18 cellular contexts compared by ENCODE assay signal in genomic region chr3:37248179-37248578, GRCh38. TPM values are rescaled to one million over a fixed set of nuclear protein-coding genes. Genes with fewer than 3 reads are reported as not detected.
DNase-seq lines count a peak whose midpoint lies in the region; ATAC-seq and TF ChIP-seq lines count a peak whose summit lies in the region.
"Had no signal": no experiment of that assay in that cellular context is flagged by ENCODE, and none has a peak within 500 bp of the region (broad histone marks: within the 10 kb centered on the region; RNA-seq: fewer than 3 reads in every experiment).

No MANE protein-coding gene starts in this region.

- peaks cover 31 to 85% (median 61%) of the 10 kb centered on the region in 4 donors for H3K4me1 Mint-ChIP-seq in CD4-positive, CD25-positive, alpha-beta regulatory T cell
- peaks cover 52 to 64% of the 10 kb centered on the region in 2 donors for H3K4me1 Mint-ChIP-seq in effector memory CD8-positive, alpha-beta T cell (ENCODE audit: low read depth in 2 of 2)
- H3K4me1 Mint-ChIP-seq in natural killer cell treated with Interleukin-12 subunit alpha and Interleukin-12 subunit beta and Interleukin-15 and Interleukin-18, amount 100 ng/mL, for 72 hours (ENCODE audit: low read depth in 2 of 2): peaks cover 45 to 54% of the 10 kb centered on the region in 2 donors

- no peaks in the 10 kb centered on the region for H3K9me3 ChIP-seq in CD4-positive, CD25-positive, alpha-beta regulatory T cell (ENCODE audit: control insufficient read depth in 2 of 2, low read length in 2 of 2)
- no peaks in the 10 kb centered on the region for H3K9me3 ChIP-seq in Loucy (ENCODE audit: insufficient read depth, low read depth, low read length)
- H3K9me3 ChIP-seq: Caco-2, SJSA1 had no signal

- peak overlapping the region in 1 of 3 donors; percentile 11 for H3K27ac Mint-ChIP-seq in CD4-positive, CD25-positive, alpha-beta regulatory T cell
- peak overlapping the region; percentile 54 to 59 for H3K27ac Mint-ChIP-seq in effector memory CD8-positive, alpha-beta T cell
- peak overlapping the region; percentile 9 to 50 for H3K27ac Mint-ChIP-seq in natural killer cell treated with Interleukin-12 subunit alpha and Interleukin-12 subunit beta and Interleukin-15 and Interleukin-18, amount 100 ng/mL, for 72 hours

- peaks cover 99% of the 10 kb centered on the region for H3K79me2 ChIP-seq in Loucy (ENCODE audit: insufficient read depth, low read length)

- H3K9me2 ChIP-seq in Loucy (replicated peaks; ENCODE audit: low read depth, low read length): no peaks in the 10 kb centered on the region

- H4K20me1 ChIP-seq in Loucy (ENCODE audit: insufficient read depth, low read length, poor library complexity, severe bottlenecking): peaks cover 77% of the 10 kb centered on the region

- H3K36me3 ChIP-seq in CD4-positive, CD25-positive, alpha-beta regulatory T cell (ENCODE audit: control insufficient read depth, insufficient read depth, low read length): peaks cover 25% of the 10 kb centered on the region
- peaks cover 25% of the 10 kb centered on the region; the same call in 1 of the 2 replicates for H3K36me3 ChIP-seq in Loucy (ENCODE audit: insufficient read depth, low read length)

- H3K27me3 Mint-ChIP-seq in CD4-positive, CD25-positive, alpha-beta regulatory T cell: no peaks in the 10 kb centered on the region
- no peaks in the 10 kb centered on the region for H3K27me3 Mint-ChIP-seq in effector memory CD8-positive, alpha-beta T cell
- H3K27me3 Mint-ChIP-seq in natural killer cell treated with Interleukin-12 subunit alpha and Interleukin-12 subunit beta and Interleukin-15 and Interleukin-18, amount 100 ng/mL, for 72 hours: no peaks in the 10 kb centered on the region

- H3K9ac ChIP-seq in Loucy (ENCODE audit: low read depth, low read length, poor library complexity, severe bottlenecking): peak overlapping the region; percentile 23

- no peak overlapping the region for H2AFZ ChIP-seq in Loucy (ENCODE audit: low read length)

- H3F3A ChIP-seq in Loucy (ENCODE audit: low read depth): no peaks in the 10 kb centered on the region

- peaks cover 19% of the 10 kb centered on the region for H3K36me3 Mint-ChIP-seq in CD4-positive, CD25-positive, alpha-beta regulatory T cell
- peaks cover 43% of the 10 kb centered on the region for H3K36me3 Mint-ChIP-seq in effector memory CD8-positive, alpha-beta T cell (ENCODE audit: insufficient read depth)
- H3K36me3 Mint-ChIP-seq in natural killer cell treated with Interleukin-12 subunit alpha and Interleukin-12 subunit beta and Interleukin-15 and Interleukin-18, amount 100 ng/mL, for 72 hours: no peaks in the 10 kb centered on the region

- peak overlapping the region; percentile 90 for H3K4me2 ChIP-seq in Loucy (ENCODE audit: low read depth, low read length, poor library complexity, severe bottlenecking)

- H3K4me1 ChIP-seq in CD4-positive, CD25-positive, alpha-beta regulatory T cell (ENCODE audit: control insufficient read depth, insufficient read depth, low read length, poor library complexity, severe bottlenecking): peaks cover 57% of the 10 kb centered on the region
- peaks cover 58% of the 10 kb centered on the region for H3K4me1 ChIP-seq in Loucy (ENCODE audit: insufficient read depth, low read length, poor library complexity, severe bottlenecking)

- in situ Hi-C loops in ACHN (cut with HindIII; ENCODE audit: low pct_ligation_motif_present, low pct_unique_long_range_greater_than_20kb, low sequenced_read_pairs): no loop called here

- peak overlapping the region; percentile 13 for H3K4me3 ChIP-seq in CD4-positive, CD25-positive, alpha-beta regulatory T cell (ENCODE audit: low read depth, low read length)
- peak overlapping the region; percentile 86 for H3K4me3 ChIP-seq in Loucy (ENCODE audit: low read length, poor library complexity, severe bottlenecking)
- H3K4me3 ChIP-seq: SJSA1 had no signal

- H3K27ac ChIP-seq in CD4-positive, CD25-positive, alpha-beta regulatory T cell (ENCODE audit: insufficient read depth, low read length, poor library complexity, severe bottlenecking): no peak overlapping the region
- H3K27ac ChIP-seq: SJSA1 had no signal

- no peaks in the 10 kb centered on the region for H3K9me3 Mint-ChIP-seq in CD4-positive, CD25-positive, alpha-beta regulatory T cell
- no peaks in the 10 kb centered on the region for H3K9me3 Mint-ChIP-seq in effector memory CD8-positive, alpha-beta T cell
- H3K9me3 Mint-ChIP-seq in natural killer cell treated with Interleukin-12 subunit alpha and Interleukin-12 subunit beta and Interleukin-15 and Interleukin-18, amount 100 ng/mL, for 72 hours: no peaks in the 10 kb centered on the region
- H3K9me3 Mint-ChIP-seq: CD14-positive monocyte had no signal

- no peak for DNase-seq in CD4-positive, CD25-positive, alpha-beta regulatory T cell
- DNase-seq in effector memory CD8-positive, alpha-beta T cell: no peak
- no peak for DNase-seq in natural killer cell treated with Interleukin-12 subunit alpha and Interleukin-12 subunit beta and Interleukin-15 and Interleukin-18, amount 100 ng/mL, for 72 hours (ENCODE audit: low spot score)
- DNase-seq in activated CD4-positive, CD25-positive, alpha-beta regulatory T cell (lab: John Stamatoyannopoulos, UW): no peak
- DNase-seq in SW 1271 (lab: John Stamatoyannopoulos, UW) (no peak), ACHN (no peak)
- DNase-seq: AML-193, Caco-2, DMS153, Kasumi-1, NCI-H187, NCI-H2171, NCI-H446 treated with DMSO at 0.1 percent for 48 hours, PC-3 had no signal

- TF ChIP-seq CTCF in Loucy (conservative IDR thresholded peaks at IDR 0.05; ENCODE audit: low read length): no peak

- ATAC-seq in CD4-positive, CD25-positive, alpha-beta regulatory T cell (ENCODE audit: low read depth in 2 of 2): no peak
- no peak for ATAC-seq in effector memory CD8-positive, alpha-beta T cell (replicated peaks)
- no peak for ATAC-seq in natural killer cell treated with Interleukin-12 subunit alpha and Interleukin-12 subunit beta and Interleukin-15 and Interleukin-18, amount 100 ng/mL, for 72 hours
- ATAC-seq in HG03097 (IDR thresholded peaks at IDR 0.05; ENCODE audit: low FRiP score, unreplicated experiment): no peak
- ATAC-seq: PC-3 had no signal

- H3K4me3 Mint-ChIP-seq in CD4-positive, CD25-positive, alpha-beta regulatory T cell: peak overlapping the region in 3 of 4 donors; percentile 26 to 48 (median 36)
- H3K4me3 Mint-ChIP-seq in effector memory CD8-positive, alpha-beta T cell: peak overlapping the region in 1 of 2 donors; percentile 17
- H3K4me3 Mint-ChIP-seq in natural killer cell treated with Interleukin-12 subunit alpha and Interleukin-12 subunit beta and Interleukin-15 and Interleukin-18, amount 100 ng/mL, for 72 hours: no peak overlapping the region
- H3K4me3 Mint-ChIP-seq: CD14-positive monocyte had no signal

- no peaks in the 10 kb centered on the region for H3K27me3 ChIP-seq in CD4-positive, CD25-positive, alpha-beta regulatory T cell (ENCODE audit: control insufficient read depth, insufficient read depth, low read length)
- no peaks in the 10 kb centered on the region for H3K27me3 ChIP-seq in Loucy (ENCODE audit: insufficient read depth, low read length, poor library complexity, severe bottlenecking)
- H3K27me3 ChIP-seq: SJSA1 had no signal

RNA-seq across cellular contexts. Expression of gene GOLGA4, which starts 5.1 kb away (rescaled TPM):
- 74.0 TPM for total RNA-seq in CD4-positive, CD25-positive, alpha-beta regulatory T cell
- 10 to 100 TPM in 1 of 4 donors, 1 to 10 TPM in 3; 8.4 to 10.3 (median 9.5) TPM for polyA plus RNA-seq in CD4-positive, CD25-positive, alpha-beta regulatory T cell
- total RNA-seq in natural killer cell treated with Interleukin-12 subunit alpha and Interleukin-12 subunit beta and Interleukin-15 and Interleukin-18, amount 100 ng/mL, for 72 hours: 10 to 100 TPM; 55.1 to 91.3 TPM
